Comparison of ENCODE assay signal across 11 cellular contexts in the genomic region with DNA sequence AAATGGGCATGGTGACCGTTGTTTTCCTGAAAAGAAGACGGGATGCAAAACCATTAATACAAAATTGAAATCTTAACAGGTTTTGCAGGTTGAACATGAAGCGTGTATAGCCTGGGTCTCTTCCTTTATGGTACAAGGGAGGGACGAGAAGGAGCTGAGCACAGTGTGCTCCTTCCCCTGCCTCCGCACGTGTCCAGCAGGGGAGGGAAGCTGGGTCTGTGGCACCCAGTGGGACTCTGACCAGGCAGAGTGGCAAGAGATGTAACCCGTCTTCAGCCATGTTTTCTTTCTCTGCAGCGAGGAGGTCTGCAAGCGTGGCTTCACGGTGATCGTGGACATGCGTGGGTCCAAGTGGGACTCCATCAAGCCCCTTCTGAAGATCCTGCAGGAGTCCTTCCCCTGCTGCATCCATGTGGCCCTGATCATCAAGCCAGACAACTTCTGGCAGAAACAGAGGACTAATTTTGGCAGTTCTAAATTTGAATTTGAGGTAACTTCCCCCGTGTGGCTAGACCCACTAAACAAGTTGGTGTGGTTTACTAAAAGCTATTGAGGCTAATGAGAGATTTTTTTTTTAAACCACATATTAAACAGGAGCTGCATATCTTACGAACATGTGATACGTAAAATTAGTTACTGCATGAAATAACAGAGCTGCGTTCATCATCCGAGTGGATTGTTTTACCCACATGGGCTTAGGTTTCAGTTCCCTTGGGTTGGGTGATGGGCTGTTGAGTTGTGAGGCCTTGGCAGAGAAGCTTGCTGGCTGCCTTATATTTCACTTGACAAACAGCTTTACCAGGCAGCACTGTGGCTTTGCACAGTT.
A peak's percentile ranks its signal among the peaks of the same experiment; 100 is the strongest.
DNase-seq lines count a peak whose midpoint lies in the region; ATAC-seq and TF ChIP-seq lines count a peak whose summit lies in the region.
"Had no signal": no experiment of that assay in that cellular context is flagged by ENCODE, and none has a peak within 500 bp of the region (broad histone marks: within the 10 kb centered on the region; RNA-seq: fewer than 3 reads in every experiment).

No MANE protein-coding gene starts in this region.

- no peak overlapping the region for H2AFZ ChIP-seq in KMS-11 (ENCODE audit: low read depth)

- peaks cover 28% of the 10 kb centered on the region for H3K36me3 Mint-ChIP-seq in MCF 10A (ENCODE audit: insufficient read depth, unreplicated experiment)

- ATAC-seq in GM19043 (IDR thresholded peaks at IDR 0.05; ENCODE audit: low read depth, unreplicated experiment) = peak; percentile 89
- peak; percentile 83 for ATAC-seq in HG02763 (IDR thresholded peaks at IDR 0.05; ENCODE audit: unreplicated experiment)

- no peaks in the 10 kb centered on the region for H3K27me3 Mint-ChIP-seq in MCF 10A (ENCODE audit: insufficient read depth, unreplicated experiment)

- H3K27ac ChIP-seq in KMS-11 = peak overlapping the region; percentile 14
- no peak overlapping the region for H3K27ac ChIP-seq in RWPE1

- DNase-seq in pons (ENCODE audit: low spot score) (peak; percentile 60), RWPE1 (ENCODE audit: low spot score) (no peak), MCF 10A (ENCODE audit: unreplicated experiment) (no peak), OCI-M2 (lab: John Stamatoyannopoulos, UW; ENCODE audit: unreplicated experiment) (no peak), NCI-H1105 (lab: John Stamatoyannopoulos, UW) (no peak)
- DNase-seq: activated naive CD4-positive, alpha-beta T cell treated with anti-CD3 and anti-CD28 coated beads for 36 hours; erythroblast; NCI-H1417 treated with DMSO at 0.1 percent for 48 hours had no signal

- no peaks in the 10 kb centered on the region for H4K20me1 ChIP-seq in KMS-11 (ENCODE audit: insufficient read depth)

- CTCF ChIA-PET in RWPE1 (lab: Yijun Ruan, JAX) = interaction anchor here (1.4 kb wide), 1 partner anchor 11 kb away, joined by 3 read pairs; no protein-coding TSS in a partner anchor
- CTCF ChIA-PET in MCF 10A (lab: Yijun Ruan, JAX) = interaction anchor here (0.5 to 2.5 kb wide), 3 partner anchors 16 to 288 kb away, joined by 3 to 9 read pairs (median 3); no protein-coding TSS in a partner anchor

- POLR2A ChIA-PET in RWPE1 (lab: Yijun Ruan, JAX; ENCODE audit: low non-redundant PET) (no interaction called here), MCF 10A (lab: Yijun Ruan, JAX) (interaction anchor here (0.6 kb wide), 1 partner anchor 1605 kb away, joined by 3 read pairs; no protein-coding TSS in a partner anchor)

- H3K4me1 ChIP-seq in KMS-11 (ENCODE audit: low read depth, poor library complexity, severe bottlenecking) = peaks cover 23% of the 10 kb centered on the region

- no TSS peak for BruUV-seq in MCF 10A (replicated peaks; lab: Mats Ljungman, UMichigan)

- peaks cover 5% of the 10 kb centered on the region for H3K4me1 Mint-ChIP-seq in MCF 10A (ENCODE audit: insufficient read depth, unreplicated experiment)

- no peaks in the 10 kb centered on the region for H3K9me3 Mint-ChIP-seq in MCF 10A (ENCODE audit: unreplicated experiment)
- H3K9me3 Mint-ChIP-seq: activated naive CD4-positive, alpha-beta T cell treated with anti-CD3 and anti-CD28 coated beads for 36 hours had no signal

- H3K4me3 Mint-ChIP-seq in MCF 10A (ENCODE audit: unreplicated experiment) = no peak overlapping the region
- H3K4me3 Mint-ChIP-seq: activated naive CD4-positive, alpha-beta T cell treated with anti-CD3 and anti-CD28 coated beads for 36 hours had no signal

- H3K36me3 ChIP-seq in KMS-11 (ENCODE audit: insufficient read depth) = peaks cover 3% of the 10 kb centered on the region; the same call in 1 of the 2 replicates

- intact Hi-C loops in MCF 10A (cut with micrococcal nuclease) = no loop called here

- no peaks in the 10 kb centered on the region for H3K27me3 ChIP-seq in KMS-11 (ENCODE audit: insufficient read depth, low read depth)

- H3K9ac ChIP-seq in KMS-11 = no peak overlapping the region

- H3K4me3 ChIP-seq in KMS-11 (IDR thresholded peaks at IDR 0.05; ENCODE audit: insufficient read depth, low read depth, low read length) = no peak overlapping the region

- TF ChIP-seq CTCF in KMS-11 (conservative IDR thresholded peaks at IDR 0.05; ENCODE audit: low read depth, low read length) (no peak), RWPE1 (conservative IDR thresholded peaks at IDR 0.05; ENCODE audit: low read depth) (no peak), MCF 10A (IDR thresholded peaks at IDR 0.05; ENCODE audit: unreplicated experiment) (no peak)

- peaks cover 4% of the 10 kb centered on the region; the same call in 1 of the 2 replicates for H3K79me2 ChIP-seq in KMS-11 (ENCODE audit: insufficient read depth, low read depth)

- no peak overlapping the region for H3K4me2 ChIP-seq in KMS-11

- no peak overlapping the region for H3K27ac Mint-ChIP-seq in MCF 10A (ENCODE audit: low read depth, unreplicated experiment)
- H3K27ac Mint-ChIP-seq: activated naive CD4-positive, alpha-beta T cell treated with anti-CD3 and anti-CD28 coated beads for 36 hours had no signal
